8 cellular contexts compared by ENCODE assay signal in the genomic region with DNA sequence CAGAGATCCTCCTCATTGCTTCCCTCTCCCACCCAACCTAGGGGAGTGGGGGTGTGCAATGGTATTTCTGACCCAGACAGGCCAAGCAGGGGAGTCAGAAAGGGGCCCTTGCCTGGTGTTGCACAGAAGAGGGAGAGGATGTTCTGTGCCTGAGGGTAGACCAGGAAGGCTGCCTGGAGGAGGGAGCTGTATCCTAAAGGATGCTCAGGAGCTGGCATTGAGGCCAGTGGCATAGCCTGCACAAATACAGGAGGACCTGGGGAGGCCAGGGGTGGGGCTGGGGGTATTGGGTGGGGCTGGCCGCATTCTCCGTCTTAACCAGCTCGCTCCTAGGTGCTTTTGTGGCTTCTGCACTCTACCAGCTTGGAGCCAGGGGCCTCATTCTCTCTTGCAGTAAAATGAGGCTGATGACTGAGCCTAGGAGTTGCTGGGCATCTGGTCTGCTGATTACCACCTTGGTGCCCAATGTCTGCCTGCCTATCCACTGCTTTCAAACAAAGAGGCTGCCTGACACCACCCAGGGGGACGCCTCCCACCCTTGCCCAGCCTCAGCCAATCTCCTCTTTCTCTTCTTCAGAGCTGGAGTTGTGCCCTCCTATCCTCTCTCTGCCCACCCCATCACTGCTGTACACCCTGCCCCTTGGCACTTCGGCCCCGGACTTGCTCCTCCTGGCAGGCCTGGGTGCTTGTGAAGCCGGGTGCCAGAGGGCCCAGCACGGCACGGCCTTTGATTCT. TPM values are rescaled to one million over a fixed set of nuclear protein-coding genes. Genes with fewer than 3 reads are reported as not detected.
A peak's percentile ranks its signal among the peaks of the same experiment; 100 is the strongest.
DNase-seq lines count a peak whose midpoint lies in the region; TF ChIP-seq lines count a peak whose summit lies in the region.

No MANE protein-coding gene starts in this region.

- H3K4me3 ChIP-seq in fibroblast of the aortic adventitia (ENCODE audit: low read depth, low read length) (peak overlapping the region; percentile 83), skin epidermis (peak overlapping the region in 5 of 7 experiments; percentile 30 to 59 (median 42))

- DNase-seq in NCI-H2081 (lab: John Stamatoyannopoulos, UW) (peak; percentile 62 to 76), NCI-H2081 treated with DMSO at 0.1 percent for 48 hours (lab: John Stamatoyannopoulos, UW) (no peak), RPMI7951 (ENCODE audit: low read depth) (peak; percentile 58), fibroblast of the aortic adventitia (ENCODE audit: low read depth) (no peak), COLO668 (lab: John Stamatoyannopoulos, UW; ENCODE audit: unreplicated experiment) (no peak), NCI-H226 (no peak), GM19238 (ENCODE audit: insufficient read length, low spot score) (no peak)

- H3K27ac ChIP-seq in skin epidermis = peak overlapping the region in 1 of 21 experiments; percentile 59

- TF ChIP-seq CTCF in fibroblast of the aortic adventitia (IDR thresholded peaks at IDR 0.05; ENCODE audit: insufficient read depth, low read length) = no peak

RNA-seq across cellular contexts. Expression of a gene that starts 4.6 kb away (rescaled TPM):
- not detected in 2 replicates for total RNA-seq in RPMI7951 (2014; rRNA removed; shearing (Covaris generic))
- not detected in 2 replicates for total RNA-seq in fibroblast of the aortic adventitia (ENCODE audit: low replicate concordance)

RNA-seq across cellular contexts. Expression of a gene that starts 8.4 kb away (rescaled TPM):
- total RNA-seq in RPMI7951 (2014; rRNA removed; shearing (Covaris generic)) = 16.3 and 17.2 TPM in 2 replicates
- 14.4 and 17.1 TPM in 2 replicates for total RNA-seq in fibroblast of the aortic adventitia (ENCODE audit: low replicate concordance)

RNA-seq across cellular contexts. Expression of a gene that starts 13.0 kb away (rescaled TPM):
- 2,560 and 2,715 TPM in 2 replicates for total RNA-seq in RPMI7951 (2014; rRNA removed; shearing (Covaris generic))
- total RNA-seq in fibroblast of the aortic adventitia (ENCODE audit: low replicate concordance) = 178 and 1,453 TPM in 2 replicates

RNA-seq across cellular contexts. Expression of a gene that starts 19.2 kb away (rescaled TPM):
- 1.1 and 1.8 TPM in 2 replicates for total RNA-seq in RPMI7951 (2014; rRNA removed; shearing (Covaris generic))
- 2.6 and 3.4 TPM in 2 replicates for total RNA-seq in fibroblast of the aortic adventitia (ENCODE audit: low replicate concordance)

RNA-seq across cellular contexts. Expression of a gene that starts 37.5 kb away (rescaled TPM):
- 0.12 and 0.29 TPM in 2 replicates for total RNA-seq in RPMI7951 (2014; rRNA removed; shearing (Covaris generic))
- 0.98 and 1.1 TPM in 2 replicates for total RNA-seq in fibroblast of the aortic adventitia (ENCODE audit: low replicate concordance)

Comparison
In these comparisons a context has a peak if more than half of its experiments do, and no peak if none do; other contexts are left out.
1. DNase-seq: peak in NCI-H2081 (2 of 2) and RPMI7951 (single experiment); none in NCI-H2081 treated with DMSO at 0.1 percent for 48 hours (single experiment), fibroblast of the aortic adventitia (single experiment), COLO668 (single experiment), NCI-H226 (single experiment) and GM19238 (single experiment).